In genomic region chr3:194938845-194939531, GRCh38 we compare ENCODE assay signal across 20 cellular contexts.
DNase-seq lines count a peak whose midpoint lies in the region; ATAC-seq, FAIRE-seq and TF ChIP-seq lines count a peak whose summit lies in the region.
"Had no signal": no experiment of that assay in that cellular context is flagged by ENCODE, and none has a peak within 500 bp of the region (broad histone marks: within the 10 kb centered on the region; RNA-seq: fewer than 3 reads in every experiment).

No MANE protein-coding gene starts in this region.

- H3K18ac ChIP-seq in IMR-90 (ENCODE audit: low read depth, low read length) = no peak overlapping the region

- in situ Hi-C loops in IMR-90 (cut with MboI; ENCODE audit: low sequenced_read_pairs) = no loop called here

- no TSS peak for BruUV-seq in IMR-90 (replicated peaks; lab: Mats Ljungman, UMichigan)

- H2BK120ac ChIP-seq in IMR-90 (ENCODE audit: low read depth, low read length) = no peak overlapping the region

- dilution Hi-C loops in IMR-90 (cut with HindIII; ENCODE audit: low sequenced_read_pairs, unreplicated experiment) = no loop called here

- no peak overlapping the region for H2BK15ac ChIP-seq in IMR-90 (ENCODE audit: low read depth, low read length)

- FAIRE-seq in GM19239 (lab: Jason Lieb, UNC) = no peak
- FAIRE-seq in RCC 7860 (lab: Jason Lieb, UNC) = no peak
- FAIRE-seq: H1, HepG2, keratinocyte had no signal

- no peak for TF ChIP-seq RAD21 in IMR-90 (IDR thresholded peaks at IDR 0.05; ENCODE audit: low read length)

- no peak overlapping the region for H2AK5ac ChIP-seq in IMR-90 (ENCODE audit: low read depth, low read length)

- H3K14ac ChIP-seq in IMR-90 (replicated peaks; ENCODE audit: low read depth, low read length) = no peak overlapping the region

- H3K23ac ChIP-seq in IMR-90 (ENCODE audit: low read depth, low read length) = no peak overlapping the region

- ATAC-seq in IMR-90 (ENCODE audit: low read depth) (peak; percentile 32), body of pancreas (peak; percentile 41), left ventricle myocardium superior (peak; percentile 74), omental fat pad (ENCODE audit: low FRiP score) (peak; percentile 69), HG03520 (IDR thresholded peaks at IDR 0.05; ENCODE audit: unreplicated experiment) (no peak)
- ATAC-seq: HepG2 had no signal

- H4K8ac ChIP-seq in IMR-90 (ENCODE audit: low read depth in 2 of 2, low read length in 2 of 2) = no peak overlapping the region

- no peak overlapping the region for H3K4ac ChIP-seq in IMR-90 (ENCODE audit: low read depth, low read length)

- no peaks in the 10 kb centered on the region for H4K20me1 ChIP-seq in IMR-90 (ENCODE audit: insufficient read depth, low read length)

- TF ChIP-seq POLR2A in IMR-90 (IDR thresholded peaks at IDR 0.05; ENCODE audit: low read depth, low read length) = no peak
- no peak for TF ChIP-seq POLR2A in body of pancreas (IDR thresholded peaks at IDR 0.05)

- intact Hi-C loops in IMR-90 (cut with micrococcal nuclease) = no loop called here
- intact Hi-C loops in body of pancreas (cut with DNase I) = no loop called here
- intact Hi-C loops in left ventricle myocardium superior (cut with micrococcal nuclease) = no loop called here

- 83% methylated on average over 3 of the region's 8 CpGs; no CpG with 5 or more reads in 1 of the 2 experiments for WGBS in IMR-90 (ENCODE audit: extremely low coverage in 2 of 2, insufficient read length in 1 of 2), 2 experiments
- WGBS in body of pancreas, 2 donors = 58 to 66% methylated on average over 6 to 7 of the region's 8 CpGs

- CTCF ChIA-PET in IMR-90 (lab: Yijun Ruan, JAX) = no interaction called here

- H2BK20ac ChIP-seq in IMR-90 (ENCODE audit: low read depth, low read length) = no peak overlapping the region

- H3K27me3 ChIP-seq in IMR-90 (ENCODE audit: control insufficient read depth, insufficient read depth, low read length) (peaks cover 29% of the 10 kb centered on the region), body of pancreas (no peaks in the 10 kb centered on the region)
- H3K27me3 ChIP-seq: cardiac muscle cell, Peyer's patch had no signal

- H4K91ac ChIP-seq in IMR-90 (ENCODE audit: insufficient read depth, low read depth, low read length) = no peak overlapping the region

- no peaks in the 10 kb centered on the region; the same call in none of the 2 replicates for H3K9me1 ChIP-seq in IMR-90 (ENCODE audit: insufficient read depth, low read length)

- no peak overlapping the region for H3K9ac ChIP-seq in IMR-90 (ENCODE audit: low read depth, low read length)

- no peak overlapping the region for H2AK9ac ChIP-seq in IMR-90 (replicated peaks; ENCODE audit: low read depth, low read length, poor library complexity)

- H3K56ac ChIP-seq in IMR-90 (ENCODE audit: extremely low read depth, insufficient read depth, low read length) = no peak overlapping the region

- peak; percentile 41 for DNase-seq in IMR-90
- peak in 3 of 4 donors; percentile 21 to 32 (median 27) for DNase-seq in body of pancreas
- peak; percentile 52 for DNase-seq in left ventricle myocardium superior
- DNase-seq in omental fat pad (ENCODE audit: low spot score) = no peak
- no peak for DNase-seq in AG20443 (ENCODE audit: low spot score)
- DNase-seq in GM19239 (ENCODE audit: insufficient read length, low spot score) = no peak
- DNase-seq in RCC 7860 (ENCODE audit: low spot score) = no peak
- DNase-seq: activated CD4-positive, alpha-beta T cell treated with anti-CD3 and anti-CD28 coated beads for 1 hour; activated naive CD4-positive, alpha-beta T cell treated with anti-CD3 and anti-CD28 coated beads, Interleukin-2, amount 50 U/mL, for 16 hours; DMS79 treated with DMSO at 0.1 percent for 48 hours; effector CD4-positive, alpha-beta T cell; NCI-H1694; NCI-H226; Peyer's patch; stimulated activated CD4-positive, alpha-beta T cell treated with anti-CD3 and anti-CD28 coated beads, Interleukin-4, amount 100 ng/mL, for 1 hour had no signal

- H4K5ac ChIP-seq in IMR-90 (ENCODE audit: low read depth, low read length) = no peak overlapping the region

- no peaks in the 10 kb centered on the region for H3K9me3 ChIP-seq in IMR-90 (ENCODE audit: control insufficient read depth, insufficient read depth, low read length)
- H3K9me3 ChIP-seq in body of pancreas = no peaks in the 10 kb centered on the region
- H3K9me3 ChIP-seq: Peyer's patch had no signal

- no peaks in the 10 kb centered on the region for H3K79me1 ChIP-seq in IMR-90 (ENCODE audit: low read depth in 1 of 2, low read length in 2 of 2)

- no peak overlapping the region for H2AFZ ChIP-seq in IMR-90 (replicated peaks; ENCODE audit: low read length, poor library complexity)

- H3K4me1 ChIP-seq in IMR-90 (ENCODE audit: control insufficient read depth, insufficient read depth, low read length) (no peaks in the 10 kb centered on the region; the same call in 1 of the 2 replicates), body of pancreas (peaks cover 5% of the 10 kb centered on the region)
- H3K4me1 ChIP-seq: Peyer's patch had no signal

- no peaks in the 10 kb centered on the region for H3K36me3 ChIP-seq in IMR-90 (ENCODE audit: control insufficient read depth, insufficient read depth, low read length)
- no peaks in the 10 kb centered on the region for H3K36me3 ChIP-seq in body of pancreas (replicated peaks in 1 of 2; ENCODE audit: insufficient read depth in 1 of 2, low read depth in 2 of 2)
- H3K36me3 ChIP-seq: cardiac muscle cell, Peyer's patch had no signal

- H3K4me3 ChIP-seq in IMR-90 (ENCODE audit: insufficient read depth, low read depth, low read length) (no peak overlapping the region), body of pancreas (no peak overlapping the region)
- H3K4me3 ChIP-seq: cardiac muscle cell, Peyer's patch had no signal

- TF ChIP-seq CTCF in IMR-90 (conservative IDR thresholded peaks at IDR 0.05; ENCODE audit: low read depth, low read length) = no peak
- no peak for TF ChIP-seq CTCF in body of pancreas (IDR thresholded peaks at IDR 0.05)
- no peak for TF ChIP-seq CTCF in omental fat pad (IDR thresholded peaks at IDR 0.05)

- no peak overlapping the region for H2BK5ac ChIP-seq in IMR-90 (ENCODE audit: low read depth, low read length, poor library complexity, severe bottlenecking)

- H3K4me2 ChIP-seq in IMR-90 (ENCODE audit: low read depth, low read length) = no peak overlapping the region

- H3K27ac ChIP-seq in IMR-90 (ENCODE audit: insufficient read depth, low read length) (no peak overlapping the region), body of pancreas (no peak overlapping the region)
- H3K27ac ChIP-seq: cardiac muscle cell had no signal

- POLR2A ChIA-PET in IMR-90 (lab: Charles Lee; ENCODE audit: unreplicated experiment) = no interaction called here

TF ChIP-seq in IMR-90, 13 proteins besides CTCF, POLR2A, EP300 and RAD21:
- no peak for TF ChIP-seq SMC3 (IDR thresholded peaks at IDR 0.05; ENCODE audit: low read depth, low read length)
- no peak for TF ChIP-seq FOS (IDR thresholded peaks at IDR 0.05; ENCODE audit: low read depth, low read length)
- no peak for TF ChIP-seq RCOR1 (IDR thresholded peaks at IDR 0.05; ENCODE audit: insufficient replicate concordance, low read length)
- no peak for TF ChIP-seq MAZ (IDR thresholded peaks at IDR 0.05; ENCODE audit: borderline replicate concordance, low read depth, low read length)
- TF ChIP-seq NFE2L2 (IDR thresholded peaks at IDR 0.05; ENCODE audit: low read depth, low read length) = no peak
- TF ChIP-seq MAFK (IDR thresholded peaks at IDR 0.05; ENCODE audit: low read depth, low read length) = no peak
- no peak for TF ChIP-seq CHD1 (IDR thresholded peaks at IDR 0.05; ENCODE audit: low read depth, low read length)

Comparison
In these comparisons a context has a peak if more than half of its experiments do, and no peak if none do; other contexts are left out.
1. DNase-seq: peak in IMR-90 (single experiment), body of pancreas (3 of 4) and left ventricle myocardium superior (single experiment); none in omental fat pad (single experiment), AG20443 (single experiment), GM19239 (single experiment) and RCC 7860 (single experiment).